In the genomic region with DNA sequence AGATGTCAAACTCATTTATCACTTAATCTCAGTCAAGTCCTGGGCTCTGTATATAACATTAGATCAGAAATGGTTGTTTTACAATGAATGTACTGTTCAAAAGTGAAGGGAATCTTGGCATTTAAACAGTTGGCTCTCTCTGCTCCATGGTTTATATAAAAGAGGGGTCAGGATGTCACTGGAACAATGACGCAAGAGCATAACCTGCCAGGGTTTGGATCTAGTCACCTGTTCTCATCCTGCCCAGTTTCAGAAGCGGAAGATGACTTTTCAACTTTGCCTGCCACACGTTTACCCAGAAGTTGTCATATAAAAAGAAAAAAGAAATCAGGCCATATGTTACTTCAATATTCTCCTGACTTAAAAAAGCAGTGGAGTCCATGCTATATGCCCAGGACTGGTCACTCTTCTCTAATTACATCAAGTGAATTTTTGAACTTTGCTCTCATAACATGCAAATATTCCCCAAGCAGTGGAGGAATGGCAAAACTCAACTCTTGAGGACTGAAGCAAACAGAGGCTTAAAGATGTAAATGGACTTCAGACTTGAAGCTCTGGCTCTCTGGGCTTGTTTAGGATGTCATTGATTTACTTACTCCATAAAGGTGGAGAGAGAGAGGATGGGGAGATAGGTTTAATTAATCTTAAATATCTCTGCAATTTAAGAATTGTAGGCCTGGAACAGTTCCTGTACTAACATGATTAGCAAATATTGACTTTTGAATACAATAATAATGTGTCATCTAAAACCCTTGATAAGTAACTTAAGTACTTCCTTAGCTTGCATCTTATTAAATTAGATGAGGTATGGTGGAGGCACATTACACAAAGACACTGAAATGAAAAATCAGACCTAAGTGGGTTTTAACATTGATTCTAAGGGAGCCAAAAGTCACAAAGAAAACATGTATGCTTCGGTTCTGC, we compare ENCODE assay signal across 2 cellular contexts.
TF ChIP-seq lines count a peak whose summit lies in the region.

No MANE protein-coding gene starts in this region.

TF ChIP-seq in A549, 52 proteins besides CTCF, POLR2A, EP300 and RAD21 (continued from another document):
- TF ChIP-seq, protein P1, sequence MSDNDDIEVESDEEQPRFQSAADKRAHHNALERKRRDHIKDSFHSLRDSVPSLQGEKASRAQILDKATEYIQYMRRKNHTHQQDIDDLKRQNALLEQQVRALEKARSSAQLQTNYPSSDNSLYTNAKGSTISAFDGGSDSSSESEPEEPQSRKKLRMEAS (IDR thresholded peaks at IDR 0.05): no peak
- TF ChIP-seq BHLHE40 (IDR thresholded peaks at IDR 0.05; ENCODE audit: low read depth, low read length) (no peak), CEBPB (IDR thresholded peaks at IDR 0.05) (no peak), CHD4 (IDR thresholded peaks at IDR 0.05; ENCODE audit: borderline replicate concordance) (no peak)
- TF ChIP-seq, protein P2, sequence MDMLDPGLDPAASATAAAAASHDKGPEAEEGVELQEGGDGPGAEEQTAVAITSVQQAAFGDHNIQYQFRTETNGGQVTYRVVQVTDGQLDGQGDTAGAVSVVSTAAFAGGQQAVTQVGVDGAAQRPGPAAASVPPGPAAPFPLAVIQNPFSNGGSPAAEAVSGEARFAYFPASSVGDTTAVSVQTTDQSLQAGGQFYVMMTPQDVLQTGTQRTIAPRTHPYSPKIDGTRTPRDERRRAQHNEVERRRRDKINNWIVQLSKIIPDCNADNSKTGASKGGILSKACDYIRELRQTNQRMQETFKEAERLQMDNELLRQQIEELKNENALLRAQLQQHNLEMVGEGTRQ (IDR thresholded peaks at IDR 0.05): no peak

TF ChIP-seq in GM23338, 12 proteins besides CTCF, POLR2A, EP300 and RAD21 (continued from another document):
- TF ChIP-seq, protein P3, sequence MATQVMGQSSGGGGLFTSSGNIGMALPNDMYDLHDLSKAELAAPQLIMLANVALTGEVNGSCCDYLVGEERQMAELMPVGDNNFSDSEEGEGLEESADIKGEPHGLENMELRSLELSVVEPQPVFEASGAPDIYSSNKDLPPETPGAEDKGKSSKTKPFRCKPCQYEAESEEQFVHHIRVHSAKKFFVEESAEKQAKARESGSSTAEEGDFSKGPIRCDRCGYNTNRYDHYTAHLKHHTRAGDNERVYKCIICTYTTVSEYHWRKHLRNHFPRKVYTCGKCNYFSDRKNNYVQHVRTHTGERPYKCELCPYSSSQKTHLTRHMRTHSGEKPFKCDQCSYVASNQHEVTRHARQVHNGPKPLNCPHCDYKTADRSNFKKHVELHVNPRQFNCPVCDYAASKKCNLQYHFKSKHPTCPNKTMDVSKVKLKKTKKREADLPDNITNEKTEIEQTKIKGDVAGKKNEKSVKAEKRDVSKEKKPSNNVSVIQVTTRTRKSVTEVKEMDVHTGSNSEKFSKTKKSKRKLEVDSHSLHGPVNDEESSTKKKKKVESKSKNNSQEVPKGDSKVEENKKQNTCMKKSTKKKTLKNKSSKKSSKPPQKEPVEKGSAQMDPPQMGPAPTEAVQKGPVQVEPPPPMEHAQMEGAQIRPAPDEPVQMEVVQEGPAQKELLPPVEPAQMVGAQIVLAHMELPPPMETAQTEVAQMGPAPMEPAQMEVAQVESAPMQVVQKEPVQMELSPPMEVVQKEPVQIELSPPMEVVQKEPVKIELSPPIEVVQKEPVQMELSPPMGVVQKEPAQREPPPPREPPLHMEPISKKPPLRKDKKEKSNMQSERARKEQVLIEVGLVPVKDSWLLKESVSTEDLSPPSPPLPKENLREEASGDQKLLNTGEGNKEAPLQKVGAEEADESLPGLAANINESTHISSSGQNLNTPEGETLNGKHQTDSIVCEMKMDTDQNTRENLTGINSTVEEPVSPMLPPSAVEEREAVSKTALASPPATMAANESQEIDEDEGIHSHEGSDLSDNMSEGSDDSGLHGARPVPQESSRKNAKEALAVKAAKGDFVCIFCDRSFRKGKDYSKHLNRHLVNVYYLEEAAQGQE (IDR thresholded peaks at IDR 0.05; ENCODE audit: unreplicated experiment): no peak
- TF ChIP-seq EZH2phosphoT487 (IDR thresholded peaks at IDR 0.05; ENCODE audit: unreplicated experiment) (no peak), POLR2AphosphoS5 (IDR thresholded peaks at IDR 0.05; ENCODE audit: low read depth) (no peak), CREB1 (CRISPR knock-in tag; IDR thresholded peaks at IDR 0.05; ENCODE audit: low read depth) (no peak), NANOG (IDR thresholded peaks at IDR 0.05; ENCODE audit: borderline replicate concordance) (no peak), JUNB (IDR thresholded peaks at IDR 0.05; ENCODE audit: unreplicated experiment) (no peak), EZH2 (IDR thresholded peaks at IDR 0.05; ENCODE audit: low read depth, unreplicated experiment) (no peak), ZNF114 (CRISPR knock-in tag; IDR thresholded peaks at IDR 0.05) (no peak)
- TF ChIP-seq, protein P4, sequence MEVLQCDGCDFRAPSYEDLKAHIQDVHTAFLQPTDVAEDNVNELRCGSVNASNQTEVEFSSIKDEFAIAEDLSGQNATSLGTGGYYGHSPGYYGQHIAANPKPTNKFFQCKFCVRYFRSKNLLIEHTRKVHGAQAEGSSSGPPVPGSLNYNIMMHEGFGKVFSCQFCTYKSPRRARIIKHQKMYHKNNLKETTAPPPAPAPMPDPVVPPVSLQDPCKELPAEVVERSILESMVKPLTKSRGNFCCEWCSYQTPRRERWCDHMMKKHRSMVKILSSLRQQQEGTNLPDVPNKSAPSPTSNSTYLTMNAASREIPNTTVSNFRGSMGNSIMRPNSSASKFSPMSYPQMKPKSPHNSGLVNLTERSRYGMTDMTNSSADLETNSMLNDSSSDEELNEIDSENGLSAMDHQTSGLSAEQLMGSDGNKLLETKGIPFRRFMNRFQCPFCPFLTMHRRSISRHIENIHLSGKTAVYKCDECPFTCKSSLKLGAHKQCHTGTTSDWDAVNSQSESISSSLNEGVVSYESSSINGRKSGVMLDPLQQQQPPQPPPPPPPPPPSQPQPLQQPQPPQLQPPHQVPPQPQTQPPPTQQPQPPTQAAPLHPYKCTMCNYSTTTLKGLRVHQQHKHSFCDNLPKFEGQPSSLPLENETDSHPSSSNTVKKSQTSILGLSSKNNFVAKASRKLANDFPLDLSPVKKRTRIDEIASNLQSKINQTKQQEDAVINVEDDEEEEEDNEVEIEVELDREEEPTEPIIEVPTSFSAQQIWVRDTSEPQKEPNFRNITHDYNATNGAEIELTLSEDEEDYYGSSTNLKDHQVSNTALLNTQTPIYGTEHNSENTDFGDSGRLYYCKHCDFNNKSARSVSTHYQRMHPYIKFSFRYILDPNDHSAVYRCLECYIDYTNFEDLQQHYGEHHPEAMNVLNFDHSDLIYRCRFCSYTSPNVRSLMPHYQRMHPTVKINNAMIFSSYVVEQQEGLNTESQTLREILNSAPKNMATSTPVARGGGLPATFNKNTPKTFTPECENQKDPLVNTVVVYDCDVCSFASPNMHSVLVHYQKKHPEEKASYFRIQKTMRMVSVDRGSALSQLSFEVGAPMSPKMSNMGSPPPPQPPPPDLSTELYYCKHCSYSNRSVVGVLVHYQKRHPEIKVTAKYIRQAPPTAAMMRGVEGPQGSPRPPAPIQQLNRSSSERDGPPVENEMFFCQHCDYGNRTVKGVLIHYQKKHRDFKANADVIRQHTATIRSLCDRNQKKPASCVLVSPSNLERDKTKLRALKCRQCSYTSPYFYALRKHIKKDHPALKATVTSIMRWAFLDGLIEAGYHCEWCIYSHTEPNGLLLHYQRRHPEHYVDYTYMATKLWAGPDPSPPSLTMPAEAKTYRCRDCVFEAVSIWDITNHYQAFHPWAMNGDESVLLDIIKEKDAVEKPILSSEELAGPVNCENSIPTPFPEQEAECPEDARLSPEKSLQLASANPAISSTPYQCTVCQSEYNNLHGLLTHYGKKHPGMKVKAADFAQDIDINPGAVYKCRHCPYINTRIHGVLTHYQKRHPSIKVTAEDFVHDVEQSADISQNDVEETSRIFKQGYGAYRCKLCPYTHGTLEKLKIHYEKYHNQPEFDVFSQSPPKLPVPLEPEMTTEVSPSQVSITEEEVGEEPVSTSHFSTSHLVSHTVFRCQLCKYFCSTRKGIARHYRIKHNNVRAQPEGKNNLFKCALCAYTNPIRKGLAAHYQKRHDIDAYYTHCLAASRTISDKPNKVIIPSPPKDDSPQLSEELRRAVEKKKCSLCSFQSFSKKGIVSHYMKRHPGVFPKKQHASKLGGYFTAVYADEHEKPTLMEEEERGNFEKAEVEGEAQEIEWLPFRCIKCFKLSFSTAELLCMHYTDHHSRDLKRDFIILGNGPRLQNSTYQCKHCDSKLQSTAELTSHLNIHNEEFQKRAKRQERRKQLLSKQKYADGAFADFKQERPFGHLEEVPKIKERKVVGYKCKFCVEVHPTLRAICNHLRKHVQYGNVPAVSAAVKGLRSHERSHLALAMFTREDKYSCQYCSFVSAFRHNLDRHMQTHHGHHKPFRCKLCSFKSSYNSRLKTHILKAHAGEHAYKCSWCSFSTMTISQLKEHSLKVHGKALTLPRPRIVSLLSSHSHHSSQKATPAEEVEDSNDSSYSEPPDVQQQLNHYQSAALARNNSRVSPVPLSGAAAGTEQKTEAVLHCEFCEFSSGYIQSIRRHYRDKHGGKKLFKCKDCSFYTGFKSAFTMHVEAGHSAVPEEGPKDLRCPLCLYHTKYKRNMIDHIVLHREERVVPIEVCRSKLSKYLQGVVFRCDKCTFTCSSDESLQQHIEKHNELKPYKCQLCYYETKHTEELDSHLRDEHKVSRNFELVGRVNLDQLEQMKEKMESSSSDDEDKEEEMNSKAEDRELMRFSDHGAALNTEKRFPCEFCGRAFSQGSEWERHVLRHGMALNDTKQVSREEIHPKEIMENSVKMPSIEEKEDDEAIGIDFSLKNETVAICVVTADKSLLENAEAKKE (CRISPR knock-in tag; IDR thresholded peaks at IDR 0.05): no peak
